In the genomic region with DNA sequence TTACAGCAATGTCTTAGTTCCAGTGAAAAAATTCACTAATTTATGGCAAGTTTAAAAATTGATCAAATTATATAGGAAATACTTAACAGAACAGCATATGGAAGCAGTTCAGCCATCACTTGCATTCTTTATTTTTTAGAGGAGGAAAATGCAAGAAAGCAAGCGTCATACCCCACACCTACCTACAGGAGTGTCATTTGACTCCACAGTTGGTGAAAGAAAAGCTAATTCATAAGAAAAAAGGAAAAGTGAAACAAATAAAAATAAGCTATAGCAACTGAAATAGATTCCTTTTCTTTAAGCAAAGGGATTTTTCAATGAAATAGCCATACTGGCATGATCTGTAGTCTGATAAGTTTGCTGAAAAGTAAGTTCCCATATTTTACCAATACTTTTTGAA, we compare ENCODE assay signal across 2 cellular contexts.
TF ChIP-seq lines count a peak whose summit lies in the region.

No MANE protein-coding gene starts in this region.

TF ChIP-seq in H1, 55 proteins besides CTCF, POLR2A, EP300 and RAD21:
- TF ChIP-seq HDAC6 (IDR thresholded peaks at IDR 0.05; ENCODE audit: low read depth, low read length) (no peak), EGR1 (IDR thresholded peaks at IDR 0.05; ENCODE audit: borderline replicate concordance, low read depth, low read length) (no peak), BACH1 (IDR thresholded peaks at IDR 0.05; ENCODE audit: low read length) (no peak), ATF3 (IDR thresholded peaks at IDR 0.05; ENCODE audit: insufficient read depth, low read depth, low read length) (no peak), RNF2 (IDR thresholded peaks at IDR 0.05; ENCODE audit: borderline replicate concordance, low read depth, low read length, missing control alignments, poor library complexity, severe bottlenecking) (no peak), CHD1 (IDR thresholded peaks at IDR 0.05; ENCODE audit: low read depth, low read length) (no peak), CHD7 (IDR thresholded peaks at IDR 0.05; ENCODE audit: insufficient replicate concordance, low read length) (no peak), HDAC2 (IDR thresholded peaks at IDR 0.05; ENCODE audit: borderline replicate concordance in 1 of 2, low read depth in 2 of 2, low read length in 2 of 2) (no peak), TBP (IDR thresholded peaks at IDR 0.05; ENCODE audit: low read depth, low read length) (no peak), SP2 (IDR thresholded peaks at IDR 0.05; ENCODE audit: low read length) (no peak), SP4 (IDR thresholded peaks at IDR 0.05; ENCODE audit: low read length) (no peak), CTBP2 (IDR thresholded peaks at IDR 0.05; ENCODE audit: borderline replicate concordance, insufficient read depth, insufficient read length, low read length) (no peak), CBX5 (IDR thresholded peaks at IDR 0.05; ENCODE audit: low read depth, low read length) (no peak), GABPA (IDR thresholded peaks at IDR 0.05; ENCODE audit: borderline replicate concordance, insufficient read depth, low read length) (no peak)
- TF ChIP-seq, protein P1, sequence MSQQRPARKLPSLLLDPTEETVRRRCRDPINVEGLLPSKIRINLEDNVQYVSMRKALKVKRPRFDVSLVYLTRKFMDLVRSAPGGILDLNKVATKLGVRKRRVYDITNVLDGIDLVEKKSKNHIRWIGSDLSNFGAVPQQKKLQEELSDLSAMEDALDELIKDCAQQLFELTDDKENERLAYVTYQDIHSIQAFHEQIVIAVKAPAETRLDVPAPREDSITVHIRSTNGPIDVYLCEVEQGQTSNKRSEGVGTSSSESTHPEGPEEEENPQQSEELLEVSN (IDR thresholded peaks at IDR 0.05), result no peak
TF ChIP-seq in H1: peak in this region for 0.

TF ChIP-seq in neural cell, 6 proteins besides CTCF, POLR2A, EP300 and RAD21:
- TF ChIP-seq EZH2 (IDR thresholded peaks at IDR 0.05; ENCODE audit: borderline replicate concordance, insufficient read depth, low read length, poor library complexity, severe bottlenecking) (no peak), POLR2AphosphoS5 (IDR thresholded peaks at IDR 0.05) (no peak), SMC3 (conservative IDR thresholded peaks at IDR 0.05; ENCODE audit: poor library complexity) (no peak), TAF1 (IDR thresholded peaks at IDR 0.05; ENCODE audit: low read depth) (no peak), REST (IDR thresholded peaks at IDR 0.05; ENCODE audit: borderline replicate concordance) (no peak), MXI1 (conservative IDR thresholded peaks at IDR 0.05; ENCODE audit: poor library complexity, severe bottlenecking) (no peak)
